Comparison of ENCODE assay signal across 15 cellular contexts in the genomic region with DNA sequence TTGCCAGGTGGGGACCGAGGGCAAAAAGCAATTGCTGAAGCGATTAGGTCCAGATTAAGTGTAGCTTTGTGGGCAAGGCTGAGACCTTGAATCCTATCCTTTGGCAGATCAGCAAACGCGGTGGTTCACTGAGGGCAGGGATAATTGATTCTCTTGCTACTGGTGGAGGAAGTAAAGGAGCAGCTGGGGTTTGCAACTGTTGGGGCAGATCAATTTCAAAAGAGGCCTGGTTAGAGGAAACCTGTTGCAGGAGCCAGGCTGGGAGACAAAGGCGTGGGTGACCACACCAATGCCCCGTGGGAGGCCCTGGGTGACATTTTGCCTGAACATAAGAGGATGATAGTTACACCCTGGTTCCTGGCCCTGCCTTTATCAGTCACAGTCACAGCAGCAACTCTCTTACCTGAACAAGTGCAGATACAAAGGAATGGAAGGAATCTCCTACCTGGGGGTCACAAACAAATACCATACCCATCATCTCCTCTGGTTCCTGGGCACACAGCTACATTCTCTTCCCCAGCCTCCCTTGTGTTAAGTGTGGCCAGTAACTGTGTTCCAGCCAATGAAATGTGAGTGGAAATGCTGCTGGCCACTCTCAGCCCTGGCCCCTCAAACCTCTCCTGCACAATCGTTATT. TPM values are rescaled to one million over a fixed set of nuclear protein-coding genes. Genes with fewer than 3 reads are reported as not detected.
A peak's percentile ranks its signal among the peaks of the same experiment; 100 is the strongest.
DNase-seq lines count a peak whose midpoint lies in the region; ATAC-seq and TF ChIP-seq lines count a peak whose summit lies in the region.
"Had no signal": no experiment of that assay in that cellular context is flagged by ENCODE, and none has a peak within 500 bp of the region (broad histone marks: within the 10 kb centered on the region; RNA-seq: fewer than 3 reads in every experiment).

No MANE protein-coding gene starts in this region.

- no peak overlapping the region for H2AFZ ChIP-seq in mesenchymal stem cell (ENCODE audit: low read depth, low read length)
- H2AFZ ChIP-seq: parathyroid adenoma had no signal

- no peak overlapping the region for H2BK15ac ChIP-seq in mesenchymal stem cell (ENCODE audit: low read depth, poor library complexity, severe bottlenecking)

- H3K9me3 ChIP-seq in BLaER1 treated with 17β-estradiol and CSF1 and Interleukin-3, amounts not matched to agents 10 nM and 100 nM (replicated peaks in 1 of 11) = no peaks in the 10 kb centered on the region
- H3K9me3 ChIP-seq in mesenchymal stem cell (ENCODE audit: control insufficient read depth, low read length) = no peaks in the 10 kb centered on the region
- no peaks in the 10 kb centered on the region for H3K9me3 ChIP-seq in gastroesophageal sphincter

- TF ChIP-seq POLR2A in gastroesophageal sphincter (IDR thresholded peaks at IDR 0.05) = no peak

- TF ChIP-seq CTCF in gastroesophageal sphincter (IDR thresholded peaks at IDR 0.05) = no peak

- ATAC-seq in gastroesophageal sphincter (no peak), HG03045 (IDR thresholded peaks at IDR 0.05; ENCODE audit: unreplicated experiment) (no peak), HG03521 (IDR thresholded peaks at IDR 0.05; ENCODE audit: unreplicated experiment) (no peak)

- WGBS in mesenchymal stem cell = 87% methylated on average over 7 of the region's 7 CpGs
- WGBS in gastroesophageal sphincter (ENCODE audit: low coverage in 1 of 2), 2 donors = 94% methylated on average over 2 to 4 of the region's 7 CpGs

- H2BK120ac ChIP-seq in mesenchymal stem cell (ENCODE audit: low read depth, low read length) = no peak overlapping the region

- no peak overlapping the region for H3K4ac ChIP-seq in mesenchymal stem cell (ENCODE audit: low read depth in 1 of 2, low read length in 2 of 2)

- H3K4me3 ChIP-seq in BLaER1 treated with 17β-estradiol and CSF1 and Interleukin-3, amounts not matched to agents 10 nM and 100 nM = no peak overlapping the region
- no peak overlapping the region for H3K4me3 ChIP-seq in Jurkat, Clone E6-1 (ENCODE audit: low read length)
- H3K4me3 ChIP-seq in mesenchymal stem cell (ENCODE audit: insufficient read depth in 1 of 2, low read depth in 1 of 2, low read length in 2 of 2) (no peak overlapping the region), gastroesophageal sphincter (no peak overlapping the region)

- no peak overlapping the region for H2BK12ac ChIP-seq in mesenchymal stem cell (ENCODE audit: low read length in 2 of 2)

- no peaks in the 10 kb centered on the region for H3K27me3 ChIP-seq in BLaER1 treated with 17β-estradiol and CSF1 and Interleukin-3, amounts not matched to agents 10 nM and 100 nM
- H3K27me3 ChIP-seq in mesenchymal stem cell (ENCODE audit: control insufficient read depth in 1 of 2, insufficient read depth in 1 of 2, low read length in 2 of 2) (peaks cover 0 to 32% of the 10 kb centered on the region in 2 experiments), gastroesophageal sphincter (no peaks in the 10 kb centered on the region)

- no peak for TF ChIP-seq EP300 in gastroesophageal sphincter (IDR thresholded peaks at IDR 0.05)

- H3K36me3 ChIP-seq in BLaER1 treated with 17β-estradiol and CSF1 and Interleukin-3, amounts not matched to agents 10 nM and 100 nM = no peaks in the 10 kb centered on the region
- H3K36me3 ChIP-seq in mesenchymal stem cell (ENCODE audit: control insufficient read depth in 1 of 2, insufficient read depth in 2 of 2, low read depth in 1 of 2, low read length in 2 of 2) (no peaks in the 10 kb centered on the region), gastroesophageal sphincter (no peaks in the 10 kb centered on the region)

- H4K91ac ChIP-seq in mesenchymal stem cell (ENCODE audit: low read length) = no peak overlapping the region

- peaks cover 14 to 38% (median 24%) of the 10 kb centered on the region in 10 experiments for H3K4me1 ChIP-seq in BLaER1 treated with 17β-estradiol and CSF1 and Interleukin-3, amounts not matched to agents 10 nM and 100 nM
- H3K4me1 ChIP-seq in mesenchymal stem cell (ENCODE audit: control insufficient read depth, insufficient read depth, low read depth, low read length) (peaks cover 8% of the 10 kb centered on the region), gastroesophageal sphincter (peaks cover 0 to 35% (median 8%) of the 10 kb centered on the region in 3 donors)
- H3K4me1 ChIP-seq: parathyroid adenoma had no signal

- H3K14ac ChIP-seq in mesenchymal stem cell (ENCODE audit: low read length in 2 of 2) = no peak overlapping the region

- peak overlapping the region in 9 of 11 experiments; percentile 22 to 65 (median 48); a peak in 16 of 22 replicates for H3K27ac ChIP-seq in BLaER1 treated with 17β-estradiol and CSF1 and Interleukin-3, amounts not matched to agents 10 nM and 100 nM
- H3K27ac ChIP-seq in mesenchymal stem cell (ENCODE audit: low read length, poor library complexity, severe bottlenecking) = peak overlapping the region; percentile 55
- peak overlapping the region in 1 of 4 donors; percentile 47 for H3K27ac ChIP-seq in gastroesophageal sphincter
- H3K27ac ChIP-seq: parathyroid adenoma had no signal

- no peak overlapping the region for H4K8ac ChIP-seq in mesenchymal stem cell (ENCODE audit: low read length)

- no peaks in the 10 kb centered on the region for H3K79me1 ChIP-seq in mesenchymal stem cell (replicated peaks; ENCODE audit: low read length, poor library complexity, severe bottlenecking)

- no peak overlapping the region for H2BK5ac ChIP-seq in mesenchymal stem cell (ENCODE audit: low read depth, low read length, poor library complexity, severe bottlenecking)

- DNase-seq in Jurkat, Clone E6-1 (ENCODE audit: low read depth, low spot score) = peak; percentile 73
- DNase-seq in NOMO-1 treated with dmso at 0.1 percent for 144 hours (lab: John Stamatoyannopoulos, UW; ENCODE audit: unreplicated experiment) = peak; percentile 47
- DNase-seq in mesenchymal stem cell = no peak
- DNase-seq in activated CD4-positive, CD25-positive, alpha-beta regulatory T cell treated with anti-CD3 and anti-CD28 coated beads, Interleukin-2, amount 50 U/mL, for 72 hours = no peak
- DNase-seq: activated CD4-positive, alpha-beta T cell treated with anti-CD3 and anti-CD28 coated beads, Interleukin-2, amount 10 ng/mL, durations not matched to agents 24 days and 14 days; activated T-cell treated with anti-CD3 and anti-CD28 coated beads, Interleukin-2, amount 50 U/mL, for 48 hours; kidney; MM.1S; substantia nigra; T-helper 2 cell had no signal

- H3K4me2 ChIP-seq in BLaER1 treated with 17β-estradiol and CSF1 and Interleukin-3, amounts not matched to agents 10 nM and 100 nM = peak overlapping the region; percentile 54 to 83 (median 72)
- no peak overlapping the region for H3K4me2 ChIP-seq in mesenchymal stem cell (ENCODE audit: low read length, poor library complexity, severe bottlenecking)

- peak overlapping the region in 6 of 11 experiments; percentile 3 to 40 (median 31); a peak in 6 of 22 replicates for H3K9ac ChIP-seq in BLaER1 treated with 17β-estradiol and CSF1 and Interleukin-3, amounts not matched to agents 10 nM and 100 nM
- H3K9ac ChIP-seq in mesenchymal stem cell (ENCODE audit: low read length) = no peak overlapping the region
- H3K9ac ChIP-seq: parathyroid adenoma had no signal

- H4K20me1 ChIP-seq in BLaER1 treated with 17β-estradiol and CSF1 and Interleukin-3, amounts not matched to agents 10 nM and 100 nM = no peaks in the 10 kb centered on the region

- peak overlapping the region; percentile 55 for H2AK5ac ChIP-seq in mesenchymal stem cell (ENCODE audit: low read length, severe bottlenecking)

- no peak overlapping the region for H3K18ac ChIP-seq in mesenchymal stem cell (ENCODE audit: low read depth in 1 of 2, low read length in 2 of 2)

- no peak overlapping the region for H3K23ac ChIP-seq in mesenchymal stem cell (ENCODE audit: low read length in 2 of 2)

RNA-seq across cellular contexts. Expression of a gene that starts 43.3 kb away (rescaled TPM):
- 7.7 TPM for polyA plus RNA-seq in Jurkat, Clone E6-1 (2012; ENCODE audit: insufficient read depth, insufficient read length)
- 30.7 TPM for polyA plus RNA-seq in mesenchymal stem cell (2013, experiment 1 of 2)
- polyA plus RNA-seq in mesenchymal stem cell (2013, experiment 2 of 2) = 32.3 TPM
- total RNA-seq in gastroesophageal sphincter = 100 to 1,000 TPM; 149 to 332 (median 182) TPM

Comparison
In these comparisons a context has a peak if more than half of its experiments do, and no peak if none do; other contexts are left out.
1. DNase-seq: peak in Jurkat, Clone E6-1 (single experiment) and NOMO-1 treated with dmso at 0.1 percent for 144 hours (single experiment); none in mesenchymal stem cell (single experiment) and activated CD4-positive, CD25-positive, alpha-beta regulatory T cell treated with anti-CD3 and anti-CD28 coated beads, Interleukin-2, amount 50 U/mL, for 72 hours (single experiment).